ENCODE assay signal across 8 cellular contexts in genomic region chr12:45727301-45727993, GRCh38. TPM values are rescaled to one million over a fixed set of nuclear protein-coding genes. Genes with fewer than 3 reads are reported as not detected.
A peak's percentile ranks its signal among the peaks of the same experiment; 100 is the strongest.
DNase-seq lines count a peak whose midpoint lies in the region; ATAC-seq and TF ChIP-seq lines count a peak whose summit lies in the region.

No MANE protein-coding gene starts in this region.

- H3K27me3 Mint-ChIP-seq in activated T-helper 17 cell treated with anti-CD3 and anti-CD28 coated beads, Interleukin-2, amount 50 U/mL, for 72 hours: no peaks in the 10 kb centered on the region
- H3K27me3 Mint-ChIP-seq in naive thymus-derived CD4-positive, alpha-beta T cell: no peaks in the 10 kb centered on the region
- no peaks in the 10 kb centered on the region for H3K27me3 Mint-ChIP-seq in stimulated activated memory B cell treated with anti-CD40 and anti-IgM and Interleukin-4, amounts not matched to agents 10 μg/mL and 1 μg/mL and 100 μg/mL, for 72 hours

- CTCF ChIA-PET in naive thymus-derived CD4-positive, alpha-beta T cell (lab: Charles Lee): interaction anchor here (0.6 to 7.2 kb wide), 6 partner anchors 17 to 541 kb away, joined by 3 to 58 read pairs (median 8); partner anchors contain the start of gene SLC38A1

- peak overlapping the region; percentile 99 for H3K27ac Mint-ChIP-seq in activated T-helper 17 cell treated with anti-CD3 and anti-CD28 coated beads, Interleukin-2, amount 50 U/mL, for 72 hours
- H3K27ac Mint-ChIP-seq in naive thymus-derived CD4-positive, alpha-beta T cell: peak overlapping the region; percentile 82 to 99 (median 99)
- H3K27ac Mint-ChIP-seq in stimulated activated memory B cell treated with anti-CD40 and anti-IgM and Interleukin-4, amounts not matched to agents 10 μg/mL and 1 μg/mL and 100 μg/mL, for 72 hours: peak overlapping the region; percentile 98

- peak overlapping the region; percentile 95 for H3K27ac ChIP-seq in fibroblast of lung (ENCODE audit: insufficient read depth, low read length)
- peak overlapping the region; percentile 96 for H3K27ac ChIP-seq in naive thymus-derived CD4-positive, alpha-beta T cell (ENCODE audit: low read depth, low read length)

- peaks cover 29% of the 10 kb centered on the region for H3K36me3 Mint-ChIP-seq in activated T-helper 17 cell treated with anti-CD3 and anti-CD28 coated beads, Interleukin-2, amount 50 U/mL, for 72 hours (ENCODE audit: low read depth)
- peaks cover 3 to 22% (median 3%) of the 10 kb centered on the region in 5 donors for H3K36me3 Mint-ChIP-seq in naive thymus-derived CD4-positive, alpha-beta T cell
- no peaks in the 10 kb centered on the region for H3K36me3 Mint-ChIP-seq in stimulated activated memory B cell treated with anti-CD40 and anti-IgM and Interleukin-4, amounts not matched to agents 10 μg/mL and 1 μg/mL and 100 μg/mL, for 72 hours

- no peaks in the 10 kb centered on the region for H3K9me3 Mint-ChIP-seq in activated T-helper 17 cell treated with anti-CD3 and anti-CD28 coated beads, Interleukin-2, amount 50 U/mL, for 72 hours
- no peaks in the 10 kb centered on the region for H3K9me3 Mint-ChIP-seq in naive thymus-derived CD4-positive, alpha-beta T cell
- no peaks in the 10 kb centered on the region for H3K9me3 Mint-ChIP-seq in stimulated activated memory B cell treated with anti-CD40 and anti-IgM and Interleukin-4, amounts not matched to agents 10 μg/mL and 1 μg/mL and 100 μg/mL, for 72 hours

- H3K4me2 ChIP-seq in fibroblast of lung (ENCODE audit: extremely low read depth, insufficient read depth, low read length): peak overlapping the region; percentile 89

- H3K9ac ChIP-seq in fibroblast of lung (ENCODE audit: insufficient read depth, low read length): peak overlapping the region; percentile 93

- no peaks in the 10 kb centered on the region for H3K36me3 ChIP-seq in fibroblast of lung (ENCODE audit: control insufficient read depth, insufficient read depth, low read length)
- peaks cover 0 to 12% (median 0%) of the 10 kb centered on the region in 3 experiments for H3K36me3 ChIP-seq in naive thymus-derived CD4-positive, alpha-beta T cell (ENCODE audit: control insufficient read depth in 2 of 3, insufficient read depth in 3 of 3, low read length in 3 of 3)

- peak overlapping the region; percentile 90 for H2AFZ ChIP-seq in fibroblast of lung (ENCODE audit: low read length)

- H3K4me3 Mint-ChIP-seq in activated T-helper 17 cell treated with anti-CD3 and anti-CD28 coated beads, Interleukin-2, amount 50 U/mL, for 72 hours: peak overlapping the region; percentile 84
- H3K4me3 Mint-ChIP-seq in naive thymus-derived CD4-positive, alpha-beta T cell: peak overlapping the region; percentile 85 to 100 (median 98)
- H3K4me3 Mint-ChIP-seq in stimulated activated memory B cell treated with anti-CD40 and anti-IgM and Interleukin-4, amounts not matched to agents 10 μg/mL and 1 μg/mL and 100 μg/mL, for 72 hours: peak overlapping the region; percentile 100

- H3K4me1 ChIP-seq in fibroblast of lung (ENCODE audit: control insufficient read depth, extremely low read depth, insufficient read depth, low read length): no peaks in the 10 kb centered on the region
- peaks cover 6 to 34% of the 10 kb centered on the region in 2 donors for H3K4me1 ChIP-seq in naive thymus-derived CD4-positive, alpha-beta T cell (ENCODE audit: control insufficient read depth in 2 of 2, insufficient read depth in 2 of 2, low read length in 2 of 2)

- peaks cover 4% of the 10 kb centered on the region for H3K4me1 Mint-ChIP-seq in activated T-helper 17 cell treated with anti-CD3 and anti-CD28 coated beads, Interleukin-2, amount 50 U/mL, for 72 hours
- peaks cover 16 to 40% (median 32%) of the 10 kb centered on the region in 7 donors for H3K4me1 Mint-ChIP-seq in naive thymus-derived CD4-positive, alpha-beta T cell
- H3K4me1 Mint-ChIP-seq in stimulated activated memory B cell treated with anti-CD40 and anti-IgM and Interleukin-4, amounts not matched to agents 10 μg/mL and 1 μg/mL and 100 μg/mL, for 72 hours: peaks cover 26% of the 10 kb centered on the region

- H3K9me3 ChIP-seq in fibroblast of lung (ENCODE audit: control insufficient read depth, insufficient read depth, low read depth, low read length): no peaks in the 10 kb centered on the region
- H3K9me3 ChIP-seq in naive thymus-derived CD4-positive, alpha-beta T cell (ENCODE audit: control insufficient read depth in 2 of 3, low read length in 3 of 3): no peaks in the 10 kb centered on the region

- no peak for TF ChIP-seq CTCF in fibroblast of lung (conservative IDR thresholded peaks at IDR 0.05 in 1 of 2, IDR thresholded peaks at IDR 0.05 in 1 of 2; ENCODE audit: low read depth in 1 of 2, low read length in 2 of 2)

- peaks cover 53% of the 10 kb centered on the region for H3K79me2 ChIP-seq in fibroblast of lung (ENCODE audit: control insufficient read depth, insufficient read depth, low read length)

- no peaks in the 10 kb centered on the region for H4K20me1 ChIP-seq in fibroblast of lung (ENCODE audit: control insufficient read depth, extremely low read depth, insufficient read depth, low read length)

- H3K27me3 ChIP-seq in fibroblast of lung (ENCODE audit: control insufficient read depth, insufficient read depth, low read length): no peaks in the 10 kb centered on the region
- no peaks in the 10 kb centered on the region for H3K27me3 ChIP-seq in naive thymus-derived CD4-positive, alpha-beta T cell (ENCODE audit: control insufficient read depth in 2 of 2, insufficient read depth in 2 of 2, low read length in 2 of 2)

- peak overlapping the region; percentile 87 to 96 (median 95) for H3K4me3 ChIP-seq in fibroblast of lung (replicated peaks in 1 of 4; ENCODE audit: control extremely low read depth in 1 of 4, insufficient read depth in 1 of 4, low read depth in 3 of 4, low read length in 4 of 4)
- peak overlapping the region; percentile 91 for H3K4me3 ChIP-seq in naive thymus-derived CD4-positive, alpha-beta T cell (ENCODE audit: low read length)

- POLR2A ChIA-PET in naive thymus-derived CD4-positive, alpha-beta T cell (lab: Charles Lee): interaction anchor here (0.6 to 6.3 kb wide), 23 partner anchors 8 to 1921 kb away, joined by 3 to 69 read pairs (median 4); partner anchors contain the start of genes SCAF11, SLC38A1 and TWF1

- peak; percentile 57 for ATAC-seq in activated T-helper 17 cell treated with anti-CD3 and anti-CD28 coated beads, Interleukin-2, amount 50 U/mL, for 72 hours (replicated peaks)
- ATAC-seq in naive thymus-derived CD4-positive, alpha-beta T cell: peak; percentile 61
- peak; percentile 80 for ATAC-seq in stimulated activated memory B cell treated with anti-CD40 and anti-IgM and Interleukin-4, amounts not matched to agents 10 μg/mL and 1 μg/mL and 100 μg/mL, for 72 hours

- DNase-seq in EH (ENCODE audit: low read depth) (peak; percentile 97), GOT3 (lab: John Stamatoyannopoulos, UW) (peak; percentile 84), LHCN-M2 (ENCODE audit: low read depth) (peak; percentile 98), RPMI7951 (ENCODE audit: low read depth) (peak; percentile 97), fibroblast of lung (ENCODE audit: low read depth in 2 of 2) (peak; percentile 98 to 99)
- DNase-seq in naive thymus-derived CD4-positive, alpha-beta T cell: peak; percentile 76 to 92 (median 84)

- intact Hi-C loops in naive thymus-derived CD4-positive, alpha-beta T cell (cut with micrococcal nuclease): loop anchor here (1.0 to 10.0 kb wide), 13 partner anchors 19 to 1980 kb away; partner anchors contain the start of genes ANO6 (in 1 of the 2), IRAK4 (in 1 of the 2), PUS7L (in 1 of the 2) and RPAP3 (in 1 of the 2)

RNA-seq across cellular contexts. Expression of gene ARID2, which starts 2.1 kb away (rescaled TPM):
- total RNA-seq in LHCN-M2 (2014; rRNA removed) (12.2 and 12.3 TPM in 2 replicates), fibroblast of lung (13.4 and 15.7 TPM in 2 replicates)
- 3.3 TPM for polyA plus RNA-seq in LHCN-M2 (2012)
- 11.7 and 16.7 TPM in 2 replicates for total RNA-seq in RPMI7951 (2014; rRNA removed; shearing (Covaris generic))
- total RNA-seq in activated T-helper 17 cell treated with anti-CD3 and anti-CD28 coated beads, Interleukin-2, amount 50 U/mL, for 72 hours: 10 to 100 TPM; 29.0 to 33.6 TPM
- 14.0 and 14.5 TPM in 2 replicates for polyA plus RNA-seq in fibroblast of lung
- 5.0 and 6.2 TPM in 2 replicates for polyA plus RNA-seq in fibroblast of lung (2012)
- 10.8 and 11.0 TPM in 2 replicates for polyA minus RNA-seq in fibroblast of lung (ENCODE audit: low replicate concordance)
- total RNA-seq in naive thymus-derived CD4-positive, alpha-beta T cell: 10 to 100 TPM; 46.0 to 61.0 (median 50.8) TPM
- 10 to 100 TPM; 11.7 to 15.6 TPM for polyA plus RNA-seq in naive thymus-derived CD4-positive, alpha-beta T cell

Comparison
In these comparisons a context has a peak if more than half of its experiments do, and no peak if none do; other contexts are left out.
1. Peak in every context shown above with its lines: DNase-seq, ATAC-seq, H3K4me3 ChIP-seq and H3K27ac ChIP-seq.